In the genomic region with DNA sequence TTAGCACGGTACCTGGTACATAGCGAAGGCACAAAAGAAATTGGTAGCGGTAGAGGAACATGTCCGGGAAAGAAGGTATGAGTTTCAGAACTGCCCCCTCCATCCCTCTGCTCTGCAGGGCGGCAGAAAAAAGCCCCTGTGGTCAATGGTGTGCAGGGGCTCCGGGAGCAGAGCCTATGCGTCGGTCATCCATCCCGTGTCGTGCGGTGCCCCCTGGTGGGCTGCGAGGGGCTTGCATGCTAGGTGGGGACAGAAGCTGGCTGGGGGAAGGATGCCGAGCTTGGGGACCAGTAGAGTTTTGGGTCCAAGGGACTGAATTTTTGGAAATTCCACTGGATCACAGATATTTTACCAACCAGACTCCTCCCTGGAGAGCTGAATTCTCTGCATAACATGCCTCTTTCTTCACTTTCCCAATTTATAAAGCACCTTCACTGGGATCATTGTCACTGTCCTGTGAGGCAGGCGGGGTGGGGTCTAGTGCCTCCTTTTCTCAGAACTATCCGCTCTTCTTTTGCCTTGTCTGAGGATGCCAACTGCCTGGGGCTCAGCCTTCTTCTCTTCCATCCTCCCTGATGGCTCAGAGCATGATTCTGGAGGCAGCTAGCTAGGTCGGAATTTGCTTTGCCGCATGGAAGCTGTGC, we compare ENCODE assay signal across 8 cellular contexts.
A peak's percentile ranks its signal among the peaks of the same experiment; 100 is the strongest.
DNase-seq lines count a peak whose midpoint lies in the region; ATAC-seq, FAIRE-seq and TF ChIP-seq lines count a peak whose summit lies in the region.

No MANE protein-coding gene starts in this region.

- TF ChIP-seq CTCF in MM.1S (IDR thresholded peaks at IDR 0.05; ENCODE audit: low read length) (peak; percentile 64), kidney (IDR thresholded peaks at IDR 0.05; ENCODE audit: borderline replicate concordance, extremely low read depth, insufficient read depth) (peak; percentile 96)

- H3K4me3 ChIP-seq in MM.1S (ENCODE audit: low read length), result no peak overlapping the region
- no peak overlapping the region for H3K4me3 ChIP-seq in kidney (ENCODE audit: low read length in 2 of 2)

- H3K9ac ChIP-seq in MM.1S (ENCODE audit: low read length) (no peak overlapping the region), kidney (ENCODE audit: low read length in 2 of 2) (no peak overlapping the region)

- intact Hi-C loops in kidney (cut with DNase I), result loop anchor here (5.0 kb wide), 1 partner anchor 211 kb away; no protein-coding TSS in a partner anchor

- FAIRE-seq in kidney (lab: Jason Lieb, UNC), result no peak

- H3K9me3 ChIP-seq in MM.1S (replicated peaks; ENCODE audit: insufficient read depth, low read length) (no peaks in the 10 kb centered on the region), kidney (ENCODE audit: control insufficient read depth in 1 of 2, low read length in 2 of 2) (no peaks in the 10 kb centered on the region)

- no peaks in the 10 kb centered on the region for H3K79me2 ChIP-seq in MM.1S (ENCODE audit: low read length)

- H3K4me2 ChIP-seq in MM.1S (ENCODE audit: low read depth, low read length), result no peak overlapping the region

- in situ Hi-C loops in T47D (cut with HindIII; ENCODE audit: low pct_unique_long_range_greater_than_20kb, low sequenced_read_pairs), result no loop called here

- no peaks in the 10 kb centered on the region for H3F3A ChIP-seq in MM.1S (ENCODE audit: insufficient read depth, low read length)

- H3K27ac ChIP-seq in MM.1S (ENCODE audit: low read length) (no peak overlapping the region), kidney (ENCODE audit: low read depth in 2 of 2, low read length in 2 of 2) (no peak overlapping the region)

- no peaks in the 10 kb centered on the region for H3K4me1 ChIP-seq in MM.1S (ENCODE audit: low read length)
- H3K4me1 ChIP-seq in kidney (ENCODE audit: control insufficient read depth in 1 of 2, insufficient read depth in 1 of 2, low read depth in 1 of 2, low read length in 2 of 2), result no peaks in the 10 kb centered on the region

- no peak for ATAC-seq in GM19455 (IDR thresholded peaks at IDR 0.05; ENCODE audit: unreplicated experiment)

- DNase-seq in NCI-H1436 (lab: John Stamatoyannopoulos, UW) (peak; percentile 42), NCI-H1436 treated with DMSO at 0.1 percent for 48 hours (lab: John Stamatoyannopoulos, UW) (no peak), MM.1S (peak; percentile 18), UCSD-AML1 (lab: John Stamatoyannopoulos, UW; ENCODE audit: unreplicated experiment) (peak; percentile 70), T47D (ENCODE audit: low read depth in 1 of 2, low spot score in 1 of 2) (peak; percentile 67 to 73), kidney (peak; percentile 88)
- DNase-seq in stimulated activated CD4-positive, alpha-beta T cell treated with anti-CD3 and anti-CD28 coated beads, Interleukin-2, amount 100 ng/mL, for 48 hours, result peak; percentile 75 to 77

- H3K9me2 ChIP-seq in MM.1S (replicated peaks; ENCODE audit: insufficient read depth, low read length), result no peaks in the 10 kb centered on the region

- H2AFZ ChIP-seq in MM.1S (ENCODE audit: low read length), result no peak overlapping the region

- H3K36me3 ChIP-seq in MM.1S (replicated peaks; ENCODE audit: insufficient read depth, low read length) (no peaks in the 10 kb centered on the region), kidney (ENCODE audit: control insufficient read depth in 1 of 2, insufficient read depth in 2 of 2, low read length in 2 of 2) (no peaks in the 10 kb centered on the region)

- no peaks in the 10 kb centered on the region for H4K20me1 ChIP-seq in MM.1S (ENCODE audit: insufficient read depth, low read length)

- no peaks in the 10 kb centered on the region for H3K27me3 ChIP-seq in MM.1S (replicated peaks; ENCODE audit: insufficient read depth, low read length)
